Comparison of ENCODE assay signal across 14 cellular contexts in the genomic region with DNA sequence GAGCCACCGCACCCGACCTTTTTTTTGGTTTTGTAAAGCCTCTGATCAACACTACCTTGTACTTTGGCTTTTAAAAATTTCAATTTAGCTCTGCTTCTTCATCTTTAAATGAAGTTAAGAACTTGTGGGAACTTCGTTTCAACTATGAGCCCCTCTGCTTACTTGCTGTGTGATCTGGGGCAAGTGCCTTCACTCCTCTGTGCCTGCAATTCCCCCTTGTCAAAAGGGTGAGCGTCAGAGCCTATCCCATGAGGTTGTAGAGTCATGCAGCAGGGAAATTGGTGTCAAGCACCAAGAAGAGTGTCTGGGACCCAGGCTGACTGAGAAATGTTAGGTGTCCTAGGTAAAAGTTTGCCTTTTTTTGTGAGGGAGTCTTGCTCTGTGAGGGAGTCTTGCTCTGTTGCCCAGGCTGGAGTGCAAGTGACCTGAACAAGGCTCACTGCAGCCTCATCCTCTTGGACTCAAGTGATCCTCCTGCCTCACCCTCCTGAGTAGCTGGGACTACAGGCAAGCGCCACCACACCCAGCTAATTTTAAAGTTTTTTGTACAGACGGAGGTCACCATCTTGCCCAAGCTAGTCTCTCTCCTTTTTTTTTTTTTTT. TPM values are rescaled to one million over a fixed set of nuclear protein-coding genes. Genes with fewer than 3 reads are reported as not detected.
DNase-seq lines count a peak whose midpoint lies in the region; TF ChIP-seq lines count a peak whose summit lies in the region.
"Had no signal": no experiment of that assay in that cellular context is flagged by ENCODE, and none has a peak within 500 bp of the region (broad histone marks: within the 10 kb centered on the region; RNA-seq: fewer than 3 reads in every experiment).

No MANE protein-coding gene starts in this region.

- H3K36me3 ChIP-seq in breast epithelium (no peaks in the 10 kb centered on the region), mammary epithelial cell (ENCODE audit: insufficient read depth, low read length) (peaks cover 6% of the 10 kb centered on the region), right atrium auricular region (peaks cover 16% of the 10 kb centered on the region)

- no peak overlapping the region for H3K9ac ChIP-seq in mammary epithelial cell (ENCODE audit: insufficient read depth, low read length)

- intact Hi-C loops in breast epithelium (cut with DNase I; ENCODE audit: low total_unique reads): no loop called here
- intact Hi-C loops in mammary epithelial cell (cut with micrococcal nuclease): no loop called here
- intact Hi-C loops in activated CD4-positive, alpha-beta memory T cell treated with anti-CD3 and anti-CD28 coated beads for 36 hours (cut with micrococcal nuclease): no loop called here

- no peak overlapping the region for H3K4me3 Mint-ChIP-seq in activated CD4-positive, alpha-beta memory T cell treated with anti-CD3 and anti-CD28 coated beads for 36 hours
- peak overlapping the region in 3 of 5 donors; percentile 23 to 27 (median 27) for H3K4me3 Mint-ChIP-seq in immature natural killer cell
- H3K4me3 Mint-ChIP-seq in type B pancreatic cell: no peak overlapping the region

- dilution Hi-C loops in mammary epithelial cell (cut with HindIII; ENCODE audit: low sequenced_read_pairs): no loop called here

- H3K27me3 Mint-ChIP-seq in activated CD4-positive, alpha-beta memory T cell treated with anti-CD3 and anti-CD28 coated beads for 36 hours: no peaks in the 10 kb centered on the region
- H3K27me3 Mint-ChIP-seq in immature natural killer cell (ENCODE audit: low read depth in 3 of 3) (peaks cover 4 to 12% (median 4%) of the 10 kb centered on the region in 3 donors), type B pancreatic cell (no peaks in the 10 kb centered on the region)

- H3K27ac ChIP-seq in breast epithelium (peak overlapping the region; percentile 7 to 82), mammary epithelial cell (ENCODE audit: insufficient read depth, low read depth, low read length) (no peak overlapping the region), right atrium auricular region (no peak overlapping the region)

- TF ChIP-seq CTCF in breast epithelium (IDR thresholded peaks at IDR 0.05) (no peak), mammary epithelial cell (conservative IDR thresholded peaks at IDR 0.05 in 1 of 2, IDR thresholded peaks at IDR 0.05 in 1 of 2; ENCODE audit: extremely low read depth in 1 of 2, insufficient read depth in 1 of 2, low read depth in 1 of 2, low read length in 2 of 2) (no peak), type B pancreatic cell (conservative IDR thresholded peaks at IDR 0.05) (no peak), right atrium auricular region (IDR thresholded peaks at IDR 0.05) (no peak)

- no TSS peak for BruUV-seq in mammary epithelial cell (replicated peaks; lab: Mats Ljungman, UMichigan)

- in situ Hi-C loops in mammary epithelial cell (cut with MboI; ENCODE audit: low sequenced_read_pairs in 2 of 2): no loop called here

- H3K4me3 ChIP-seq in breast epithelium: no peak overlapping the region
- H3K4me3 ChIP-seq in mammary epithelial cell (replicated peaks in 1 of 3; ENCODE audit: insufficient read depth in 1 of 3, low read depth in 2 of 3, low read length in 3 of 3): no peak overlapping the region
- no peak overlapping the region for H3K4me3 ChIP-seq in right atrium auricular region
- H3K4me3 ChIP-seq: thyroid gland had no signal

- no peaks in the 10 kb centered on the region for H4K20me1 ChIP-seq in mammary epithelial cell (ENCODE audit: insufficient read depth, low read length)

- H3K36me3 Mint-ChIP-seq in activated CD4-positive, alpha-beta memory T cell treated with anti-CD3 and anti-CD28 coated beads for 36 hours: peaks cover 11% of the 10 kb centered on the region
- H3K36me3 Mint-ChIP-seq in immature natural killer cell (peaks cover 0 to 3% (median 3%) of the 10 kb centered on the region in 3 donors), type B pancreatic cell (peaks cover 4% of the 10 kb centered on the region)

- H3K4me1 ChIP-seq in breast epithelium: peaks cover 4 to 11% of the 10 kb centered on the region in 2 donors
- H3K4me1 ChIP-seq in mammary epithelial cell (ENCODE audit: insufficient read depth, low read length): peaks cover 24% of the 10 kb centered on the region
- H3K4me1 ChIP-seq in right atrium auricular region: peaks cover 0 to 66% of the 10 kb centered on the region in 2 donors

- CTCF ChIA-PET in mammary epithelial cell (lab: Charles Lee; ENCODE audit: low non-redundant PET): no interaction called here
- CTCF ChIA-PET in activated CD4-positive, alpha-beta memory T cell treated with anti-CD3 and anti-CD28 coated beads for 36 hours (lab: Charles Lee): interaction anchor here (1.2 kb wide), 1 partner anchor 34 kb away, joined by 3 read pairs; no protein-coding TSS in a partner anchor

- no peak for TF ChIP-seq POLR2A in breast epithelium (IDR thresholded peaks at IDR 0.05)

- H3K4me1 Mint-ChIP-seq in activated CD4-positive, alpha-beta memory T cell treated with anti-CD3 and anti-CD28 coated beads for 36 hours (ENCODE audit: low read depth): peaks cover 68% of the 10 kb centered on the region
- H3K4me1 Mint-ChIP-seq in immature natural killer cell (peaks cover 68 to 72% of the 10 kb centered on the region in 2 donors), type B pancreatic cell (ENCODE audit: unreplicated experiment) (peaks cover 15% of the 10 kb centered on the region)

- peak overlapping the region; percentile 87 for H3K27ac Mint-ChIP-seq in activated CD4-positive, alpha-beta memory T cell treated with anti-CD3 and anti-CD28 coated beads for 36 hours
- H3K27ac Mint-ChIP-seq in immature natural killer cell (peak overlapping the region; percentile 80 to 93 (median 86)), type B pancreatic cell (peak overlapping the region; percentile 46)

- peaks cover 95% of the 10 kb centered on the region for H3K79me2 ChIP-seq in mammary epithelial cell (ENCODE audit: insufficient read depth, low read length)

- H3K27me3 ChIP-seq in breast epithelium (no peaks in the 10 kb centered on the region), mammary epithelial cell (ENCODE audit: insufficient read depth, low read length) (no peaks in the 10 kb centered on the region), right atrium auricular region (no peaks in the 10 kb centered on the region)
- H3K27me3 ChIP-seq: thyroid gland had no signal

- 90% methylated on average over 6 of the region's 6 CpGs for WGBS in mammary epithelial cell (ENCODE audit: low coverage, missing lambda C conversion rate)

- POLR2A ChIA-PET in activated CD4-positive, alpha-beta memory T cell treated with anti-CD3 and anti-CD28 coated beads for 36 hours (lab: Charles Lee): no interaction called here

- H3K9me3 Mint-ChIP-seq in activated CD4-positive, alpha-beta memory T cell treated with anti-CD3 and anti-CD28 coated beads for 36 hours: no peaks in the 10 kb centered on the region
- no peaks in the 10 kb centered on the region for H3K9me3 Mint-ChIP-seq in immature natural killer cell
- H3K9me3 Mint-ChIP-seq in type B pancreatic cell: no peaks in the 10 kb centered on the region

- H3K4me2 ChIP-seq in mammary epithelial cell (ENCODE audit: insufficient read depth, low read depth, low read length): no peak overlapping the region

- H2AFZ ChIP-seq in mammary epithelial cell (ENCODE audit: low read depth, low read length): no peak overlapping the region

- DNase-seq in breast epithelium (ENCODE audit: low spot score in 2 of 2): no peak
- no peak for DNase-seq in mammary epithelial cell
- no peak for DNase-seq in activated CD4-positive, alpha-beta memory T cell treated with anti-CD3 and anti-CD28 coated beads for 36 hours
- DNase-seq in immature natural killer cell: no peak
- no peak for DNase-seq in type B pancreatic cell (ENCODE audit: extremely low spot score, unreplicated experiment)
- DNase-seq in DMS114 treated with DMSO at 0.1 percent for 48 hours (lab: John Stamatoyannopoulos, UW; ENCODE audit: unreplicated experiment): no peak
- DNase-seq in DMS53 treated with DMSO at 0.1 percent for 48 hours (lab: John Stamatoyannopoulos, UW; ENCODE audit: unreplicated experiment): no peak
- DNase-seq in right atrium auricular region (ENCODE audit: low spot score): no peak
- DNase-seq: DND-41, hypothalamus, KBM-7, NCI-H1417 treated with DMSO at 0.1 percent for 48 hours, NCI-H446, thyroid gland had no signal

- H3K9me3 ChIP-seq in breast epithelium (no peaks in the 10 kb centered on the region), mammary epithelial cell (replicated peaks; ENCODE audit: insufficient read depth, low read length) (no peaks in the 10 kb centered on the region), right atrium auricular region (no peaks in the 10 kb centered on the region)
- H3K9me3 ChIP-seq: thyroid gland had no signal

RNA-seq across cellular contexts. Expression of a gene that starts 5.7 kb away (rescaled TPM):
- total RNA-seq in breast epithelium: 10 to 100 TPM; 31.8 to 61.6 (median 52.2) TPM
- 100 to 1,000 TPM; 160 to 201 TPM for total RNA-seq in mammary epithelial cell
- polyA plus RNA-seq in mammary epithelial cell: 93.9 TPM
- polyA minus RNA-seq in mammary epithelial cell: 122 TPM
- 100 to 1,000 TPM; 167 to 174 TPM for total RNA-seq in activated CD4-positive, alpha-beta memory T cell treated with anti-CD3 and anti-CD28 coated beads for 36 hours
- 100 to 1,000 TPM in 1 of 3 donors, 10 to 100 TPM in 2; 91.2 to 126 (median 93.4) TPM for polyA plus RNA-seq in immature natural killer cell
- total RNA-seq in type B pancreatic cell (ENCODE audit: low replicate concordance): 51.9 and 73.0 TPM in 2 replicates
- 10 to 100 TPM; 61.4 to 61.7 TPM for total RNA-seq in right atrium auricular region

RNA-seq across cellular contexts. Expression of a gene that starts 14.7 kb away (rescaled TPM):
- total RNA-seq in breast epithelium (1 to 10 TPM; 1.8 to 2.5 (median 2.3) TPM), mammary epithelial cell (1 to 10 TPM; 1.3 to 2.1 TPM), type B pancreatic cell (ENCODE audit: low replicate concordance) (0.48 TPM in 1 of 2 replicates, not detected in the other), right atrium auricular region (1 to 10 TPM in 1 of 2 donors, not detected in 1; 1.8 TPM)
- polyA plus RNA-seq in mammary epithelial cell (2.3 TPM), immature natural killer cell (1 to 10 TPM; 3.9 to 5.7 (median 4.0) TPM)
- not detected for polyA minus RNA-seq in mammary epithelial cell
- total RNA-seq in activated CD4-positive, alpha-beta memory T cell treated with anti-CD3 and anti-CD28 coated beads for 36 hours: 1 to 10 TPM; 3.5 to 3.6 TPM

RNA-seq across cellular contexts. Expression of a gene that starts 16.1 kb away (rescaled TPM):
- total RNA-seq in breast epithelium (10 to 100 TPM in 1 of 3 donors, 1 to 10 TPM in 2; 5.9 to 15.1 (median 7.2) TPM), mammary epithelial cell (10 to 100 TPM; 11.0 to 16.9 TPM), type B pancreatic cell (ENCODE audit: low replicate concordance) (11.9 and 13.0 TPM in 2 replicates), right atrium auricular region (10 to 100 TPM; 22.8 to 24.0 TPM)
- polyA plus RNA-seq in mammary epithelial cell (11.5 TPM), immature natural killer cell (under 1 TPM in 2 of 3 donors, not detected in 1; 0.48 to 0.80 TPM)
- polyA minus RNA-seq in mammary epithelial cell: 11.9 TPM
- total RNA-seq in activated CD4-positive, alpha-beta memory T cell treated with anti-CD3 and anti-CD28 coated beads for 36 hours: 1 to 10 TPM; 1.5 to 2.2 TPM

RNA-seq across cellular contexts. Expression of a gene that starts 45.2 kb away (rescaled TPM):
- 100 to 1,000 TPM in 1 of 3 donors, 10 to 100 TPM in 2; 29.8 to 109 (median 38.4) TPM for total RNA-seq in breast epithelium
- 10 to 100 TPM in 1 of 2 donors, 1 to 10 TPM in 1; 1.8 to 49.1 TPM for total RNA-seq in mammary epithelial cell
- 2.6 TPM for polyA plus RNA-seq in mammary epithelial cell
- polyA minus RNA-seq in mammary epithelial cell: 27.0 TPM
- total RNA-seq in activated CD4-positive, alpha-beta memory T cell treated with anti-CD3 and anti-CD28 coated beads for 36 hours: 1 to 10 TPM; 3.7 to 5.9 TPM
- 10 to 100 TPM; 11.6 to 30.1 (median 11.6) TPM for polyA plus RNA-seq in immature natural killer cell
- total RNA-seq in type B pancreatic cell (ENCODE audit: low replicate concordance): 28.4 and 178 TPM in 2 replicates
- total RNA-seq in right atrium auricular region: 10 to 100 TPM; 17.8 to 19.7 TPM

Comparison
In these comparisons a context has a peak if more than half of its experiments do, and no peak if none do; other contexts are left out.
1. H3K27ac ChIP-seq: peak in breast epithelium (2 of 2); none in mammary epithelial cell (single experiment) and right atrium auricular region (0 of 2).
2. H3K4me3 Mint-ChIP-seq: peak in immature natural killer cell (3 of 5); none in activated CD4-positive, alpha-beta memory T cell treated with anti-CD3 and anti-CD28 coated beads for 36 hours (single experiment) and type B pancreatic cell (single experiment).
3. Peak in every context shown above with its lines, with median percentiles within 50 percentile points of each other: H3K27ac Mint-ChIP-seq.